16 cellular contexts compared by ENCODE assay signal in genomic region chr1:6731905-6732304, GRCh38. TPM values are rescaled to one million over a fixed set of nuclear protein-coding genes. Genes with fewer than 3 reads are reported as not detected.
DNase-seq lines count a peak whose midpoint lies in the region; ATAC-seq and TF ChIP-seq lines count a peak whose summit lies in the region.
"Had no signal": no experiment of that assay in that cellular context is flagged by ENCODE, and none has a peak within 500 bp of the region (broad histone marks: within the 10 kb centered on the region; RNA-seq: fewer than 3 reads in every experiment).

No MANE protein-coding gene starts in this region.

- H3K27me3 Mint-ChIP-seq in immature natural killer cell (ENCODE audit: low read depth in 3 of 3), result peaks cover 2 to 9% (median 3%) of the 10 kb centered on the region in 3 donors

- H3K9me3 Mint-ChIP-seq in immature natural killer cell, result no peaks in the 10 kb centered on the region
- H3K9me3 Mint-ChIP-seq: CD4-positive, alpha-beta T cell; CD8-positive, alpha-beta T cell had no signal

- TF ChIP-seq CTCF in fibroblast of mammary gland (conservative IDR thresholded peaks at IDR 0.05; ENCODE audit: control insufficient read depth, insufficient read depth, low read depth, low read length), result no peak

- no peak overlapping the region for H3K27ac Mint-ChIP-seq in immature natural killer cell
- H3K27ac Mint-ChIP-seq: CD4-positive, alpha-beta T cell; CD8-positive, alpha-beta T cell had no signal

- no peaks in the 10 kb centered on the region for H3K36me3 Mint-ChIP-seq in immature natural killer cell
- H3K36me3 Mint-ChIP-seq: CD8-positive, alpha-beta T cell had no signal

- no peak overlapping the region for H3K4me3 ChIP-seq in fibroblast of mammary gland (ENCODE audit: control insufficient read depth, low read depth, low read length)
- H3K4me3 ChIP-seq: BLaER1 treated with 17β-estradiol and CSF1 and Interleukin-3, amounts not matched to agents 10 nM and 100 nM had no signal

- H3K4me3 Mint-ChIP-seq in immature natural killer cell, result no peak overlapping the region
- H3K4me3 Mint-ChIP-seq: CD4-positive, alpha-beta T cell; CD8-positive, alpha-beta T cell had no signal

- H3K4me1 Mint-ChIP-seq in immature natural killer cell, result no peaks in the 10 kb centered on the region

- DNase-seq in OCI-M1 (lab: John Stamatoyannopoulos, UW), result peak; percentile 37
- peak; percentile 20 for DNase-seq in fibroblast of mammary gland (ENCODE audit: low read depth)
- DNase-seq in immature natural killer cell, result no peak
- no peak for DNase-seq in stimulated activated CD8-positive, alpha-beta memory T cell treated with anti-CD3 and anti-CD28 coated beads, Interleukin-4, amount 100 ng/mL, for 48 hours
- no peak for DNase-seq in COLO668 (lab: John Stamatoyannopoulos, UW; ENCODE audit: unreplicated experiment)
- DNase-seq in COLO829 (ENCODE audit: low spot score), result no peak
- DNase-seq: 8988T; ACHN; Caco-2; Calu3; CD4-positive, alpha-beta T cell; CD8-positive, alpha-beta T cell; DMS79 treated with DMSO at 0.1 percent for 48 hours; GF-D8 had no signal

- peak; percentile 34; the same call in 1 of the 3 replicates for ATAC-seq in SK-N-SH treated with all-trans-retinoic acid at 6 μM for 48 hours
- ATAC-seq: CD8-positive, alpha-beta T cell had no signal

TF ChIP-seq in SK-N-SH treated with all-trans-retinoic acid at 6 μM for 48 hours, 23 proteins besides CTCF, POLR2A, EP300 and RAD21:
- TF ChIP-seq BACH2 (CRISPR knock-in tag; IDR thresholded peaks at IDR 0.05; ENCODE audit: borderline replicate concordance) (no peak), ZFP3 (CRISPR knock-in tag; IDR thresholded peaks at IDR 0.05) (no peak), ESRRG (CRISPR knock-in tag; IDR thresholded peaks at IDR 0.05) (no peak), PATZ1 (CRISPR knock-in tag; IDR thresholded peaks at IDR 0.05; ENCODE audit: borderline replicate concordance) (no peak), ZNF70 (CRISPR knock-in tag; IDR thresholded peaks at IDR 0.05) (no peak), TCF4 (CRISPR knock-in tag; IDR thresholded peaks at IDR 0.05; ENCODE audit: borderline replicate concordance) (peak; percentile 61; the same call in 1 of the 2 replicates), ISL1 (CRISPR knock-in tag; IDR thresholded peaks at IDR 0.05) (no peak), TSHZ2 (CRISPR knock-in tag; IDR thresholded peaks at IDR 0.05) (peak; percentile 38; the same call in 1 of the 2 replicates)

RNA-seq across cellular contexts. Expression of gene DNAJC11, which starts 30.3 kb away (rescaled TPM):
- 10 to 100 TPM in 2 of 3 donors, 1 to 10 TPM in 1; 9.6 to 22.6 (median 13.5) TPM for polyA plus RNA-seq in immature natural killer cell

RNA-seq across cellular contexts. Expression of gene CAMTA1, which starts 53.3 kb away (rescaled TPM):
- polyA plus RNA-seq in immature natural killer cell, result 10 to 100 TPM; 52.7 to 89.0 (median 71.0) TPM

Comparison
In these comparisons a context has a peak if more than half of its experiments do, and no peak if none do; other contexts are left out.
1. DNase-seq: peak in OCI-M1 (single experiment) and fibroblast of mammary gland (single experiment); none in immature natural killer cell (0 of 3), stimulated activated CD8-positive, alpha-beta memory T cell treated with anti-CD3 and anti-CD28 coated beads, Interleukin-4, amount 100 ng/mL, for 48 hours (single experiment), COLO668 (single experiment) and COLO829 (single experiment).